In genomic region chr6:114659513-114659912, GRCh38 we compare ENCODE assay signal across 27 cellular contexts.
"Had no signal": no experiment of that assay in that cellular context is flagged by ENCODE, and none has a peak within 500 bp of the region (broad histone marks: within the 10 kb centered on the region; RNA-seq: fewer than 3 reads in every experiment).

No MANE protein-coding gene starts in this region.

- H3K36me3 ChIP-seq: stomach, suprapubic skin, thoracic aorta, thyroid gland, tibial artery, tibial nerve, transverse colon, upper lobe of left lung, upper lobe of right lung, uterus, vagina had no signal

- H3K4me1 ChIP-seq: stomach, suprapubic skin, testis, thyroid gland, tibial artery, tibial nerve, transverse colon, upper lobe of left lung, upper lobe of right lung, uterus, vagina had no signal

- H3K4me3 ChIP-seq: stomach, suprapubic skin, testis, thoracic aorta, thyroid gland, tibial artery, tibial nerve, transverse colon, upper lobe of left lung, upper lobe of right lung, uterus, vagina had no signal

- ATAC-seq: stimulated activated effector memory CD8-positive, alpha-beta T cell treated with anti-CD3 and anti-CD28 coated beads, Interleukin-12 subunit alpha, Interleukin-12 subunit beta, amount 100 ng/mL, for 72 hours; stimulated activated memory B cell treated with anti-CD40 and anti-IgM and Interleukin-4, amounts not matched to agents 10 μg/mL and 1 μg/mL and 100 μg/mL, for 72 hours; stimulated activated naive B cell treated with anti-CD40 and anti-IgM and Interleukin-4, amounts not matched to agents 10 μg/mL and 1 μg/mL and 100 μg/mL, for 72 hours; stimulated activated naive CD8-positive, alpha-beta T cell treated with anti-CD3 and anti-CD28 coated beads, Interleukin-15, amount 100 ng/mL, for 72 hours; stimulated activated naive CD8-positive, alpha-beta T cell treated with anti-CD3 and anti-CD28 coated beads, Interleukin-15, Interleukin-2, amounts not matched to agents 100 U/mL and 50 U/mL, for 24 hours; upper lobe of right lung had no signal

- FAIRE-seq: urothelium cell line had no signal

- H3K9me3 ChIP-seq: suprapubic skin, testis, thyroid gland, transverse colon, upper lobe of right lung, uterus, vagina had no signal

- H3K27me3 ChIP-seq: stomach, suprapubic skin, testis, thyroid gland, tibial artery, tibial nerve, transverse colon, upper lobe of left lung, upper lobe of right lung, uterus, vagina had no signal

- H3K27ac ChIP-seq: stomach, suprapubic skin, testis, thoracic aorta, thyroid gland, tibial artery, tibial nerve, transverse colon, upper lobe of left lung, upper lobe of right lung, uterus, vagina had no signal

- DNase-seq: stimulated activated CD4-positive, alpha-beta T cell treated with anti-CD3 and anti-CD28 coated beads, Interleukin-2, amount 100 ng/mL, for 48 hours; stimulated activated CD4-positive, alpha-beta T cell treated with anti-CD3 and anti-CD28 coated beads, Interleukin-4, amount 100 ng/mL, for 1 hour; stimulated activated CD4-positive, alpha-beta T cell treated with anti-CD3 and anti-CD28 coated beads, Interleukin-4, amount 100 ng/mL, for 24 hours; stimulated activated CD4-positive, alpha-beta T cell treated with anti-CD3 and anti-CD28 coated beads, Interleukin-4, amount 100 ng/mL, for 4 hours; stimulated activated CD8-positive, alpha-beta memory T cell treated with anti-CD3 and anti-CD28 coated beads, Interleukin-4, amount 100 ng/mL, for 48 hours; stimulated activated naive B cell treated with anti-CD40 and anti-IgM and Interleukin-4, amounts not matched to agents 10 μg/mL and 1 μg/mL and 100 μg/mL, for 72 hours; stimulated activated naive CD4-positive, alpha-beta T cell; stimulated activated naive CD4-positive, alpha-beta T cell treated with Interleukin-2 at 50 U/mL for 16 hours; stimulated activated naive CD8-positive, alpha-beta T cell treated with anti-CD3 and anti-CD28 coated beads, Interleukin-15, amount 100 ng/mL, for 72 hours; stimulated activated naive CD8-positive, alpha-beta T cell treated with anti-CD3 and anti-CD28 coated beads, Interleukin-15, Interleukin-2, amounts not matched to agents 100 U/mL and 50 U/mL, for 24 hours; stomach; substantia nigra; testis; thyroid gland; tibial artery; transverse colon; trophoblast cell; upper lobe of left lung; upper lobe of right lung; uterus had no signal
